ENCODE assay signal across 8 cellular contexts in the genomic region with DNA sequence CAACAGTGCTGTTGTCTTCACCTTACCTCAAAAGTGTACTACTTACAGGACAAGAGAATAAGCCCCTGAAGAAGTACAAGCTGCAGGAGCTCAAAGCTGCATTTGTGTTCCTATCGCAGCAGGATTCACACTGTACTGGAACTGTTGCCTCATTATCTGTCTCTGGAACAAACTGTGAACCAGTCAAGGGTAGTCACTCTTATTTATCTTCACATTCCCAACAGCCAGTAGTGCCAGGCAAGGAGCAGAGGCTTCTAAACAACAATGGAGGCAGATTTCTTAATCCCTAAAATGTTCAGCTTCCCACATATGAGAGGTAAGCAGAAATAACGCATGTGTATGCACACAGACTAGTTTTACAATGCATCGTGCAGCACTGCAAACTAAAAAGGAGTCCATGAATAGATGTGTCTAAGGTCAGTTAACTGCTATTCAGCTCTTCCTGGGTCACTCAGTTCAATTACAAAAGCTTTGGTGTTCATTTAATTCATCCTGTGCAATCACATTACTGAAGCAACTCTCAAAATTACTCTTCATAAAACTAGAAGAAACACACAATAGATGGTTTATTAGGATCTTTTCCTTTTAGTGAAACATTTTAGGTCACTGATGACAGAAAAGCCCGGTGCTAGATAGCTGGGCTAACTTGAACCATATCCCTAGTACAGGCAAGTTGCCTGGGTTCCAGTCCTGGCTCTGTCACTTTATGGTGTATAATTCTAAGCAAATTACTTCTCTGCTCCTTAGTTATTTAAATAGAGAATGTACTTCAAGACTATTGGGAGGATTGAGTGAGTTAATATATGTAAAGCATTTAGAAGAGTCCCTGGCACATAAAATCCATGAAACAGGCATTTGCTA. TPM values are rescaled to one million over a fixed set of nuclear protein-coding genes. Genes with fewer than 3 reads are reported as not detected.
DNase-seq lines count a peak whose midpoint lies in the region; ATAC-seq and TF ChIP-seq lines count a peak whose summit lies in the region.
"Had no signal": no experiment of that assay in that cellular context is flagged by ENCODE, and none has a peak within 500 bp of the region (broad histone marks: within the 10 kb centered on the region; RNA-seq: fewer than 3 reads in every experiment).

No MANE protein-coding gene starts in this region.

- DNase-seq in choroid plexus epithelial cell (ENCODE audit: low read depth) (peak; percentile 46), mesothelial cell of epicardium (ENCODE audit: low spot score in 2 of 2, unreplicated experiment in 2 of 2) (no peak), superior temporal gyrus (ENCODE audit: extremely low spot score) (peak; percentile 67)
- DNase-seq in activated CD8-positive, alpha-beta memory T cell treated with anti-CD3 and anti-CD28 coated beads, Interleukin-2, amount 10 ng/mL, durations not matched to agents 7 days and 5 days, result no peak
- DNase-seq: NCI-H524 treated with DMSO at 0.1 percent for 48 hours had no signal

- H3K4me1 Mint-ChIP-seq in IgD-negative memory B cell, result peaks cover 30 to 37% (median 31%) of the 10 kb centered on the region in 3 donors
- H3K4me1 Mint-ChIP-seq in mesothelial cell of epicardium, result peaks cover 40% of the 10 kb centered on the region
- peaks cover 43% of the 10 kb centered on the region for H3K4me1 Mint-ChIP-seq in activated CD8-positive, alpha-beta memory T cell treated with anti-CD3 and anti-CD28 coated beads, Interleukin-2, amount 10 ng/mL, durations not matched to agents 7 days and 5 days

- CTCF ChIA-PET in activated CD8-positive, alpha-beta memory T cell treated with anti-CD3 and anti-CD28 coated beads, Interleukin-2, amount 10 ng/mL, durations not matched to agents 7 days and 5 days (lab: Charles Lee), result interaction anchor here (1.4 kb wide), 1 partner anchor 125 kb away, joined by 3 read pairs; no protein-coding TSS in a partner anchor

- no peak overlapping the region for H3K4me3 ChIP-seq in choroid plexus epithelial cell (ENCODE audit: low read depth, low read length)

- no peak for TF ChIP-seq CTCF in choroid plexus epithelial cell (conservative IDR thresholded peaks at IDR 0.05; ENCODE audit: low read depth, low read length)
- TF ChIP-seq CTCF in mesothelial cell of epicardium (IDR thresholded peaks at IDR 0.05; ENCODE audit: unreplicated experiment), result no peak

- H3K36me3 Mint-ChIP-seq in IgD-negative memory B cell, result peaks cover 4% of the 10 kb centered on the region
- peaks cover 8% of the 10 kb centered on the region for H3K36me3 Mint-ChIP-seq in mesothelial cell of epicardium
- peaks cover 8% of the 10 kb centered on the region for H3K36me3 Mint-ChIP-seq in activated CD8-positive, alpha-beta memory T cell treated with anti-CD3 and anti-CD28 coated beads, Interleukin-2, amount 10 ng/mL, durations not matched to agents 7 days and 5 days

- H3K27ac Mint-ChIP-seq in IgD-negative memory B cell (peak overlapping the region in 2 of 3 donors; percentile 21 to 43), mesothelial cell of epicardium (peak overlapping the region; percentile 5)
- no peak overlapping the region for H3K27ac Mint-ChIP-seq in activated CD8-positive, alpha-beta memory T cell treated with anti-CD3 and anti-CD28 coated beads, Interleukin-2, amount 10 ng/mL, durations not matched to agents 7 days and 5 days

- no peaks in the 10 kb centered on the region for H3K27me3 Mint-ChIP-seq in IgD-negative memory B cell
- H3K27me3 Mint-ChIP-seq in mesothelial cell of epicardium (ENCODE audit: low read depth), result peaks cover 2% of the 10 kb centered on the region
- peaks cover 2% of the 10 kb centered on the region for H3K27me3 Mint-ChIP-seq in activated CD8-positive, alpha-beta memory T cell treated with anti-CD3 and anti-CD28 coated beads, Interleukin-2, amount 10 ng/mL, durations not matched to agents 7 days and 5 days

- ATAC-seq in HG02885 (IDR thresholded peaks at IDR 0.05; ENCODE audit: poor library complexity, unreplicated experiment) (no peak), GM21737 (IDR thresholded peaks at IDR 0.05; ENCODE audit: unreplicated experiment) (no peak)
- no peak for ATAC-seq in activated CD8-positive, alpha-beta memory T cell treated with anti-CD3 and anti-CD28 coated beads, Interleukin-2, amount 10 ng/mL, durations not matched to agents 7 days and 5 days

- peak overlapping the region in 2 of 4 donors; percentile 10 to 83 for H3K4me3 Mint-ChIP-seq in IgD-negative memory B cell
- H3K4me3 Mint-ChIP-seq in mesothelial cell of epicardium, result no peak overlapping the region
- no peak overlapping the region for H3K4me3 Mint-ChIP-seq in activated CD8-positive, alpha-beta memory T cell treated with anti-CD3 and anti-CD28 coated beads, Interleukin-2, amount 10 ng/mL, durations not matched to agents 7 days and 5 days

- H3K9me3 Mint-ChIP-seq in IgD-negative memory B cell (no peaks in the 10 kb centered on the region), mesothelial cell of epicardium (no peaks in the 10 kb centered on the region)
- no peaks in the 10 kb centered on the region for H3K9me3 Mint-ChIP-seq in activated CD8-positive, alpha-beta memory T cell treated with anti-CD3 and anti-CD28 coated beads, Interleukin-2, amount 10 ng/mL, durations not matched to agents 7 days and 5 days (ENCODE audit: low read depth)

RNA-seq across cellular contexts. Expression of gene APPL2, which starts 2.7 kb away (rescaled TPM):
- 10.0 TPM for polyA plus RNA-seq in IgD-negative memory B cell
- total RNA-seq in mesothelial cell of epicardium, result 63.4 to 66.9 TPM (median 63.5 TPM) in 3 replicates
- 10 to 100 TPM; 22.6 to 25.5 TPM for total RNA-seq in activated CD8-positive, alpha-beta memory T cell treated with anti-CD3 and anti-CD28 coated beads, Interleukin-2, amount 10 ng/mL, durations not matched to agents 7 days and 5 days

Comparison
In these comparisons a context has a peak if more than half of its experiments do, and no peak if none do; other contexts are left out.
1. DNase-seq: peak in choroid plexus epithelial cell (single experiment) and superior temporal gyrus (single experiment); none in mesothelial cell of epicardium (0 of 2) and activated CD8-positive, alpha-beta memory T cell treated with anti-CD3 and anti-CD28 coated beads, Interleukin-2, amount 10 ng/mL, durations not matched to agents 7 days and 5 days (single experiment).